9 cellular contexts compared by ENCODE assay signal in genomic region chr10:103678104-103678526, GRCh38.
DNase-seq lines count a peak whose midpoint lies in the region; ATAC-seq, FAIRE-seq and TF ChIP-seq lines count a peak whose summit lies in the region.
"Had no signal": no experiment of that assay in that cellular context is flagged by ENCODE, and none has a peak within 500 bp of the region (broad histone marks: within the 10 kb centered on the region; RNA-seq: fewer than 3 reads in every experiment).

No MANE protein-coding gene starts in this region.

- DNase-seq in GM12892 (ENCODE audit: insufficient read length) (peak; percentile 90), RPMI7951 (ENCODE audit: low read depth) (peak; percentile 93), head of caudate nucleus (peak; percentile 60 to 94 (median 85)), psoas muscle (peak; percentile 79 to 90), ureter (ENCODE audit: low spot score) (peak; percentile 82), SW480 (ENCODE audit: low spot score) (no peak)
- peak; percentile 94 for DNase-seq in activated naive CD4-positive, alpha-beta T cell treated with anti-CD3 and anti-CD28 coated beads, Interleukin-2, amount 10 ng/mL, durations not matched to agents 7 days and 5 days

- WGBS in psoas muscle, 3 donors, result 41 to 50% (median 46%) methylated on average over 16 of the region's 16 CpGs

- H3K4me1 ChIP-seq in psoas muscle, result peaks cover 10% of the 10 kb centered on the region

- H3K4me1 Mint-ChIP-seq in activated naive CD4-positive, alpha-beta T cell treated with anti-CD3 and anti-CD28 coated beads, Interleukin-2, amount 10 ng/mL, durations not matched to agents 7 days and 5 days, result peaks cover 26% of the 10 kb centered on the region

- peak overlapping the region; percentile 96 for H3K27ac Mint-ChIP-seq in activated naive CD4-positive, alpha-beta T cell treated with anti-CD3 and anti-CD28 coated beads, Interleukin-2, amount 10 ng/mL, durations not matched to agents 7 days and 5 days

- FAIRE-seq in GM12892 (lab: Jason Lieb, UNC), result peak; percentile 95
- FAIRE-seq: colon had no signal

- no peaks in the 10 kb centered on the region for H3K27me3 ChIP-seq in psoas muscle (ENCODE audit: insufficient read depth in 3 of 3, low read length in 2 of 3)

- CTCF ChIA-PET in activated naive CD4-positive, alpha-beta T cell treated with anti-CD3 and anti-CD28 coated beads, Interleukin-2, amount 10 ng/mL, durations not matched to agents 7 days and 5 days (lab: Charles Lee), result interaction anchor here (0.6 to 1.6 kb wide), 3 partner anchors 9 to 73 kb away, joined by 4 to 5 read pairs (median 5); no protein-coding TSS in a partner anchor

- no peak for TF ChIP-seq CTCF in psoas muscle (IDR thresholded peaks at IDR 0.05)

- ATAC-seq in HG02623 (IDR thresholded peaks at IDR 0.05; ENCODE audit: unreplicated experiment), result peak; percentile 87
- peak; percentile 71 to 73 (median 72) for ATAC-seq in psoas muscle

- no peaks in the 10 kb centered on the region for H3K9me3 Mint-ChIP-seq in activated naive CD4-positive, alpha-beta T cell treated with anti-CD3 and anti-CD28 coated beads, Interleukin-2, amount 10 ng/mL, durations not matched to agents 7 days and 5 days

- peak overlapping the region; percentile 82 for H3K4me3 Mint-ChIP-seq in activated naive CD4-positive, alpha-beta T cell treated with anti-CD3 and anti-CD28 coated beads, Interleukin-2, amount 10 ng/mL, durations not matched to agents 7 days and 5 days

- H3K36me3 Mint-ChIP-seq in activated naive CD4-positive, alpha-beta T cell treated with anti-CD3 and anti-CD28 coated beads, Interleukin-2, amount 10 ng/mL, durations not matched to agents 7 days and 5 days, result no peaks in the 10 kb centered on the region

- peak overlapping the region; percentile 37 for H3K4me3 ChIP-seq in psoas muscle

- intact Hi-C loops in head of caudate nucleus (cut with DNase I), result no loop called here
- intact Hi-C loops in psoas muscle (cut with DNase I), result no loop called here

- peak; percentile 34; the same call in 1 of the 2 replicates for TF ChIP-seq POLR2A in GM12892 (IDR thresholded peaks at IDR 0.05; ENCODE audit: low read depth, low read length)

- H3K27me3 Mint-ChIP-seq in activated naive CD4-positive, alpha-beta T cell treated with anti-CD3 and anti-CD28 coated beads, Interleukin-2, amount 10 ng/mL, durations not matched to agents 7 days and 5 days, result no peaks in the 10 kb centered on the region

- no peaks in the 10 kb centered on the region for H3K36me3 ChIP-seq in psoas muscle (ENCODE audit: insufficient read depth in 1 of 2, low read depth in 1 of 2)

- peak overlapping the region; percentile 30 for H3K27ac ChIP-seq in psoas muscle

- no peaks in the 10 kb centered on the region for H3K9me3 ChIP-seq in psoas muscle
